8 cellular contexts compared by ENCODE assay signal in the genomic region with DNA sequence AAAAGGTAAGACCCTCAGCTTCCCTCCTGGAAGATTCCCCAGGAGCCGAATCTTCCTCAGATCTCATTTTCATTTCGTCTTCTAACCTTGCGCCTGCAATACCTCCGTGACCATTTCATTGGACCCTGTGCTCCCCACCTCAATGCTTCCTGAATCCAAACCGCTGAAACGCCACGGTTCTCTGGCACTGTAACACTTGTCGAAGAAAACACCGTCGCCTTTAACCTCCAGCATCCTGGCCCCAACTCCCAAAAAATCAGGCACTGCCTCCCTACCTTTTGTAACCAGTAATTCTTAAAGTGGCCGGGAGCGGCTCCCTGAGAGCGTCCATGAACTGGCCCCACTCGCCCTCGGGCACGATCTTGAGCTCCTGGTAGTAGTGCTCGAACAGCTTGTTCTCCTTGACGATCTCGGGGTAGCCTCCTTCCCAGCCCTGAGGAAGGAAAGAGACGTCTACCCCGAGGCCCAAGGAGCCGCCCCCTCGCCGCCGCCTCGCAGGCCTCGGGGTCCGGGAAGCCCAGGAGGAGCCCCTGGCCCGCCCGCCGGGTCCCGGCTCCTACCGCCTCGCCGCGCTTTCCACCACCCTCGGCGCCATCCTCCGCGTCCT. TPM values are rescaled to one million over a fixed set of nuclear protein-coding genes. Genes with fewer than 3 reads are reported as not detected.
DNase-seq lines count a peak whose midpoint lies in the region; ATAC-seq and FAIRE-seq lines count a peak whose summit lies in the region.

No MANE protein-coding gene starts in this region.

- H3K4me3 ChIP-seq in adipocyte (ENCODE audit: low read length) (peak overlapping the region; percentile 94), iPS-11a (ENCODE audit: low read depth, low read length) (peak overlapping the region; percentile 88), small intestine (ENCODE audit: low read depth in 1 of 2, low read length in 2 of 2) (peak overlapping the region; percentile 91 to 97)

- WGBS in small intestine, 3 donors = 0 to 1% (median 1%) methylated on average over 33 to 40 of the region's 40 CpGs

- peak overlapping the region; percentile 99 for H3K9ac ChIP-seq in adipocyte (ENCODE audit: low read length)

- H3K27ac ChIP-seq in small intestine (ENCODE audit: low read depth in 1 of 2, low read length in 1 of 2) = peak overlapping the region; percentile 61 to 98

- no peaks in the 10 kb centered on the region for H3K9me3 ChIP-seq in adipocyte (ENCODE audit: control insufficient read depth, low read length)
- no peaks in the 10 kb centered on the region for H3K9me3 ChIP-seq in small intestine (ENCODE audit: control insufficient read depth, low read depth)

- peak; percentile 50 for DNase-seq in NCI-H2171 treated with DMSO at 0.1 percent for 48 hours (lab: John Stamatoyannopoulos, UW)
- no peak for DNase-seq in NCI-H2171 (lab: John Stamatoyannopoulos, UW)
- peak; percentile 5 for DNase-seq in KG1 (lab: John Stamatoyannopoulos, UW)
- DNase-seq in adipocyte (ENCODE audit: low read depth) = peak; percentile 60
- DNase-seq in small intestine = peak; percentile 36
- no peak for DNase-seq in COLO829 (ENCODE audit: low spot score)

- FAIRE-seq in small intestine (lab: Jason Lieb, UNC) = no peak

- H3K27me3 ChIP-seq in adipocyte (replicated peaks; ENCODE audit: control insufficient read depth, insufficient read depth, low read length) = no peaks in the 10 kb centered on the region
- no peaks in the 10 kb centered on the region for H3K27me3 ChIP-seq in small intestine (ENCODE audit: control insufficient read depth in 2 of 2, insufficient read depth in 2 of 2, low read length in 2 of 2)

- peak; percentile 4 for ATAC-seq in GM21825 (IDR thresholded peaks at IDR 0.05; ENCODE audit: unreplicated experiment)

- peaks cover 13% of the 10 kb centered on the region for H3K4me1 ChIP-seq in adipocyte (ENCODE audit: control insufficient read depth, insufficient read depth, low read length)
- H3K4me1 ChIP-seq in small intestine (ENCODE audit: control insufficient read depth in 2 of 2, insufficient read depth in 1 of 2, low read depth in 1 of 2, low read length in 1 of 2) = peaks cover 2 to 4% of the 10 kb centered on the region in 2 donors

- peaks cover 35% of the 10 kb centered on the region for H3K36me3 ChIP-seq in adipocyte (ENCODE audit: control insufficient read depth, insufficient read depth, low read length, severe bottlenecking)
- H3K36me3 ChIP-seq in small intestine (ENCODE audit: control insufficient read depth in 2 of 2, insufficient read depth in 2 of 2, low read length in 2 of 2) = peaks cover 0 to 2% of the 10 kb centered on the region in 2 donors

RNA-seq across cellular contexts. Expression of a gene that starts 0.4 kb away (rescaled TPM):
- 10 to 100 TPM; 36.5 to 45.7 (median 41.9) TPM for polyA plus RNA-seq in small intestine

RNA-seq across cellular contexts. Expression of a gene that starts 0.8 kb away (rescaled TPM):
- 10 to 100 TPM in 2 of 3 donors, 1 to 10 TPM in 1; 9.2 to 16.6 (median 14.5) TPM for polyA plus RNA-seq in small intestine

Comparison
In these comparisons a context has a peak if more than half of its experiments do, and no peak if none do; other contexts are left out.
1. DNase-seq: peak in NCI-H2171 treated with DMSO at 0.1 percent for 48 hours (single experiment), KG1 (single experiment), adipocyte (single experiment) and small intestine (single experiment); none in NCI-H2171 (single experiment) and COLO829 (single experiment).
2. Peak in every context shown above with its lines, with median percentiles within 50 percentile points of each other: H3K4me3 ChIP-seq.